23 cellular contexts compared by ENCODE assay signal in genomic region chr3:97827741-97828471, GRCh38. TPM values are rescaled to one million over a fixed set of nuclear protein-coding genes. Genes with fewer than 3 reads are reported as not detected.
DNase-seq lines count a peak whose midpoint lies in the region; ATAC-seq and TF ChIP-seq lines count a peak whose summit lies in the region.
"Had no signal": no experiment of that assay in that cellular context is flagged by ENCODE, and none has a peak within 500 bp of the region (broad histone marks: within the 10 kb centered on the region; RNA-seq: fewer than 3 reads in every experiment).

No MANE protein-coding gene starts in this region.

- peaks cover 4% of the 10 kb centered on the region for H3K9me3 Mint-ChIP-seq in Calu3 (ENCODE audit: low read depth, unreplicated experiment)

- no peak overlapping the region for H3K27ac ChIP-seq in RWPE1
- H3K27ac ChIP-seq: esophagus muscularis mucosa, KMS-11, SJCRH30, suprapubic skin, uterus had no signal

- DNase-seq in COLO829 (ENCODE audit: low spot score), result peak; percentile 50
- DNase-seq in RPMI7951 (ENCODE audit: low read depth), result peak; percentile 23
- DNase-seq in fibroblast of peridontal ligament (ENCODE audit: extremely low read depth), result peak; percentile 28
- DNase-seq in pons (ENCODE audit: low spot score), result peak; percentile 96
- no peak for DNase-seq in RWPE1 (ENCODE audit: low spot score)
- DNase-seq in Calu3, result no peak
- DNase-seq: activated CD4-positive, CD25-positive, alpha-beta regulatory T cell treated with anti-CD3 and anti-CD28 coated beads, Interleukin-2, amount 50 U/mL, for 72 hours; activated CD8-positive, alpha-beta T cell treated with anti-CD3 and anti-CD28 coated beads for 36 hours; activated effector memory CD4-positive, alpha-beta T cell treated with Interleukin-2 at 50 U/mL for 16 hours; left colon; naive thymus-derived CD4-positive, alpha-beta T cell; NCI-H1436 treated with DMSO at 0.1 percent for 48 hours; NCI-H510A; SJCRH30; stimulated activated CD4-positive, alpha-beta T cell treated with anti-CD3 and anti-CD28 coated beads, Interleukin-2, amount 100 ng/mL, for 24 hours; T-helper 1 cell; uterus had no signal

- H3K4me1 Mint-ChIP-seq in Calu3 (ENCODE audit: low read depth, unreplicated experiment), result peaks cover 33% of the 10 kb centered on the region

- ATAC-seq in HG03457 (IDR thresholded peaks at IDR 0.05; ENCODE audit: unreplicated experiment) (no peak), GM18867 (IDR thresholded peaks at IDR 0.05; ENCODE audit: unreplicated experiment) (no peak)
- ATAC-seq: activated CD8-positive, alpha-beta T cell treated with anti-CD3 and anti-CD28 coated beads for 36 hours; left colon; naive thymus-derived CD4-positive, alpha-beta T cell had no signal

- no peak overlapping the region for H3K4me3 Mint-ChIP-seq in Calu3 (ENCODE audit: low read depth, unreplicated experiment)
- H3K4me3 Mint-ChIP-seq: activated CD8-positive, alpha-beta T cell treated with anti-CD3 and anti-CD28 coated beads for 36 hours; brain; naive thymus-derived CD4-positive, alpha-beta T cell had no signal

- POLR2A ChIA-PET in RWPE1 (lab: Yijun Ruan, JAX; ENCODE audit: low non-redundant PET), result no interaction called here

- H3K27me3 Mint-ChIP-seq in Calu3 (ENCODE audit: unreplicated experiment), result no peaks in the 10 kb centered on the region

- intact Hi-C loops in Calu3 (cut with micrococcal nuclease; ENCODE audit: unreplicated experiment), result no loop called here

- CTCF ChIA-PET in RWPE1 (lab: Yijun Ruan, JAX) (interaction anchor here (0.6 kb wide), 2 partner anchors 9 to 62 kb away, joined by 3 to 4 read pairs; no protein-coding TSS in a partner anchor), Calu3 (lab: Charles Lee) (interaction anchor here (0.5 kb wide), 1 partner anchor 13 kb away, joined by 11 read pairs; no protein-coding TSS in a partner anchor)

- peaks cover 7% of the 10 kb centered on the region for H3K36me3 Mint-ChIP-seq in Calu3 (ENCODE audit: insufficient read depth, unreplicated experiment)

- no peak for TF ChIP-seq CTCF in RWPE1 (conservative IDR thresholded peaks at IDR 0.05; ENCODE audit: low read depth)
- TF ChIP-seq CTCF in Calu3 (IDR thresholded peaks at IDR 0.05; ENCODE audit: unreplicated experiment), result no peak

- BruUV-seq in Calu3 (replicated peaks; lab: Mats Ljungman, UMichigan), result no TSS peak

- H3K27ac Mint-ChIP-seq in Calu3 (ENCODE audit: unreplicated experiment), result no peak overlapping the region
- H3K27ac Mint-ChIP-seq: activated CD8-positive, alpha-beta T cell treated with anti-CD3 and anti-CD28 coated beads for 36 hours; brain; naive thymus-derived CD4-positive, alpha-beta T cell had no signal

RNA-seq across cellular contexts. Expression of gene CRYBG3, which starts 6.1 kb away (rescaled TPM):
- 14.7 and 16.7 TPM in 2 replicates for total RNA-seq in RPMI7951 (2014; rRNA removed; shearing (Covaris generic))
- total RNA-seq in Calu3 (2022), result 10.3 and 10.6 TPM in 2 replicates

Comparison
In these comparisons a context has a peak if more than half of its experiments do, and no peak if none do; other contexts are left out.
1. DNase-seq: peak in COLO829 (single experiment), RPMI7951 (single experiment), fibroblast of peridontal ligament (single experiment) and pons (single experiment); none in RWPE1 (single experiment) and Calu3 (single experiment).